Comparison of ENCODE assay signal across 20 cellular contexts in the genomic region with DNA sequence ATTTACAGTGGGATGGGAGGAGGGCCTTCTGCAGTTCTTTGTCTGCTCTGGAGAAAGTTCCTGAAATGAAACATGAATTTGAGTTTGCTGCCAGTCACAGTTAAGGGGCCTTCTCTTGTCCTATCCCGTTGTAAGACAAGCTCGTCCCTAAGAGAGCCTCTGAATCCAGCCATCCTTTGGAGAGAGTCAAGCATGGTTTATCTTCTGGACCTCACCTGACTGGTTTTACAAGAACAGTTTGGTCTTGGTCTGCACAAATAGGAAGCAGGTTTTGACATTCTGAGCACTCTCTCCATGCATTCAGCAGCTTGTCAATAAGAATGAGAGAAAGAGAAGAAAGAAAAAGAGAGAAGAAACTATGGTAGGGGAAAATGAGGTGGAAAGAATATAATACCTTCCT. TPM values are rescaled to one million over a fixed set of nuclear protein-coding genes. Genes with fewer than 3 reads are reported as not detected.
"Had no signal": no experiment of that assay in that cellular context is flagged by ENCODE, and none has a peak within 500 bp of the region (broad histone marks: within the 10 kb centered on the region; RNA-seq: fewer than 3 reads in every experiment).

No MANE protein-coding gene starts in this region.

- H3K36me3 Mint-ChIP-seq: immature natural killer cell; naive thymus-derived CD8-positive, alpha-beta T cell; stimulated activated naive B cell treated with anti-CD40 and anti-IgM and Interleukin-4, amounts not matched to agents 10 μg/mL and 1 μg/mL and 100 μg/mL, for 72 hours had no signal

- H3K27me3 Mint-ChIP-seq: naive thymus-derived CD8-positive, alpha-beta T cell; stimulated activated naive B cell treated with anti-CD40 and anti-IgM and Interleukin-4, amounts not matched to agents 10 μg/mL and 1 μg/mL and 100 μg/mL, for 72 hours; stimulated activated naive CD8-positive, alpha-beta T cell treated with anti-CD3 and anti-CD28 coated beads, Interleukin-15, amount 100 ng/mL, for 72 hours had no signal

- H3K27ac Mint-ChIP-seq: immature natural killer cell; naive thymus-derived CD8-positive, alpha-beta T cell; stimulated activated naive B cell treated with anti-CD40 and anti-IgM and Interleukin-4, amounts not matched to agents 10 μg/mL and 1 μg/mL and 100 μg/mL, for 72 hours; stimulated activated naive CD8-positive, alpha-beta T cell treated with anti-CD3 and anti-CD28 coated beads, Interleukin-15, amount 100 ng/mL, for 72 hours had no signal

- H3K36me3 ChIP-seq: neutrophil, right atrium auricular region, sigmoid colon, thoracic aorta, transverse colon had no signal

- H3K4me1 ChIP-seq: foreskin keratinocyte, right atrium auricular region, sigmoid colon, transverse colon had no signal

- H3K9me3 Mint-ChIP-seq: stimulated activated naive B cell treated with anti-CD40 and anti-IgM and Interleukin-4, amounts not matched to agents 10 μg/mL and 1 μg/mL and 100 μg/mL, for 72 hours; stimulated activated naive CD8-positive, alpha-beta T cell treated with anti-CD3 and anti-CD28 coated beads, Interleukin-15, amount 100 ng/mL, for 72 hours had no signal

- H3K27me3 ChIP-seq: foreskin keratinocyte, neutrophil, right atrium auricular region, sigmoid colon, transverse colon had no signal

- H3K9me3 ChIP-seq: mucosa of descending colon, neutrophil, right atrium auricular region, sigmoid colon, thoracic aorta, transverse colon had no signal

- DNase-seq: effector memory CD4-positive, alpha-beta T cell; immature natural killer cell; left colon; mucosa of descending colon; naive thymus-derived CD8-positive, alpha-beta T cell; posterior cingulate gyrus; sigmoid colon; stimulated activated CD4-positive, alpha-beta T cell treated with anti-CD3 and anti-CD28 coated beads, Interleukin-2, amount 100 ng/mL, for 24 hours; stimulated activated CD4-positive, alpha-beta T cell treated with anti-CD3 and anti-CD28 coated beads, Interleukin-4, amount 100 ng/mL, for 4 hours; stimulated activated naive B cell treated with anti-CD40 and anti-IgM and Interleukin-4, amounts not matched to agents 10 μg/mL and 1 μg/mL and 100 μg/mL, for 72 hours; stimulated activated naive CD8-positive, alpha-beta T cell treated with anti-CD3 and anti-CD28 coated beads, Interleukin-15, amount 100 ng/mL, for 72 hours; transverse colon had no signal

- H3K27ac ChIP-seq: epithelial cell of prostate, foreskin keratinocyte, neutrophil, right atrium auricular region, sigmoid colon, skin epidermis, thoracic aorta, transverse colon had no signal

- ATAC-seq: foreskin keratinocyte; left colon; mucosa of descending colon; naive thymus-derived CD8-positive, alpha-beta T cell; stimulated activated naive B cell treated with anti-CD40 and anti-IgM and Interleukin-4, amounts not matched to agents 10 μg/mL and 1 μg/mL and 100 μg/mL, for 72 hours; stimulated activated naive CD8-positive, alpha-beta T cell treated with anti-CD3 and anti-CD28 coated beads, Interleukin-15, amount 100 ng/mL, for 72 hours had no signal

- FAIRE-seq: endometrium, urothelium cell line had no signal

- H3K4me1 Mint-ChIP-seq: immature natural killer cell; stimulated activated naive B cell treated with anti-CD40 and anti-IgM and Interleukin-4, amounts not matched to agents 10 μg/mL and 1 μg/mL and 100 μg/mL, for 72 hours; stimulated activated naive CD8-positive, alpha-beta T cell treated with anti-CD3 and anti-CD28 coated beads, Interleukin-15, amount 100 ng/mL, for 72 hours had no signal

- H3K4me3 Mint-ChIP-seq: immature natural killer cell; naive thymus-derived CD8-positive, alpha-beta T cell; stimulated activated naive B cell treated with anti-CD40 and anti-IgM and Interleukin-4, amounts not matched to agents 10 μg/mL and 1 μg/mL and 100 μg/mL, for 72 hours; stimulated activated naive CD8-positive, alpha-beta T cell treated with anti-CD3 and anti-CD28 coated beads, Interleukin-15, amount 100 ng/mL, for 72 hours had no signal

- H3K4me3 ChIP-seq: mucosa of descending colon, right atrium auricular region, sigmoid colon, skin epidermis, thoracic aorta, transverse colon had no signal

RNA-seq across cellular contexts. Expression of gene TENM3, which starts 20.4 kb away (rescaled TPM):
- total RNA-seq: naive thymus-derived CD8-positive, alpha-beta T cell had no signal
- polyA plus RNA-seq: immature natural killer cell; naive thymus-derived CD8-positive, alpha-beta T cell had no signal
